13 cellular contexts compared by ENCODE assay signal in the genomic region with DNA sequence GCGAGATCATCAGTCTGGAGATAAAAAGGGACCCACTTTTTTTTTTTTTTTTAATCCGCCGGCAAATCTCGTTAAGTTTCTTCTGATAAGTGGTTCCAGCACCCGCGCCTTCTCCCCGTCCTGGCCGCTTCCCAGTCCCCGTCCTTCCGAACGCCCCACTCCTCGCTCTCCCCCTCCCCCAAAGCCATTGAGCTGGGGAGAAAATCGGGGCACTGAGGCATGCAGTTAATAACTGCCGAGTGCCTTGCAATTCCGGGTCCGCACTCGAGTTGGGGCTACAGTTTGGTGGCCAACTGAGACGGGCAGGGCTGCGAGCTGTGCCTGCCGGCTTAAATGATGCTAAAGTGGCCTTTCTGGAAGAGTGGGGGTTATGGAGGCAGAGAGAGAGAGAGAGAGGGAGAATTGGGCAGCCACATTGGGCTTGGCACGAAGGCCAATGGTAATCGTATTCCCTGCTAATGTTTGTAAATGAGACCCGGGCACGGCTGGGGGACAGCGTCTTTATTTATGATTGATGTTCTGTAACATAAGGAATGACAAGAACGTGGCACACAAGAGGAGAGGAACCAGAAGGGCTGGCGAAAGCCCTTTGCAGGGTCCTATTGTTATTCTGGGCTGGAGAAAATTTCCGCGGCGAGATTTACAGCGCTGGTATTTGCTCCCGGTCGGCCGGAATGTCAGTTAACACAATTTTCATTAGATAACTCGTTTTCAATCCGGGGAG. TPM values are rescaled to one million over a fixed set of nuclear protein-coding genes. Genes with fewer than 3 reads are reported as not detected.
DNase-seq lines count a peak whose midpoint lies in the region; ATAC-seq and TF ChIP-seq lines count a peak whose summit lies in the region.
"Had no signal": no experiment of that assay in that cellular context is flagged by ENCODE, and none has a peak within 500 bp of the region (broad histone marks: within the 10 kb centered on the region; RNA-seq: fewer than 3 reads in every experiment).

No MANE protein-coding gene starts in this region.

- H3K27me3 ChIP-seq in neural cell (ENCODE audit: insufficient read depth, low read depth, low read length) = peaks cover 16% of the 10 kb centered on the region
- peaks cover 7% of the 10 kb centered on the region; the same call in 1 of the 2 replicates for H3K27me3 ChIP-seq in SJCRH30

- H3K27ac ChIP-seq in neural cell (ENCODE audit: low read length) (peak overlapping the region; percentile 19), SJCRH30 (no peak overlapping the region)

- POLR2A ChIA-PET in activated CD4-positive, alpha-beta T cell treated with anti-CD3 and anti-CD28 coated beads, Interleukin-2, amount 10 ng/mL, durations not matched to agents 7 days and 5 days (lab: Charles Lee) = no interaction called here

- no peak overlapping the region for H3K27ac Mint-ChIP-seq in activated CD4-positive, alpha-beta T cell treated with anti-CD3 and anti-CD28 coated beads, Interleukin-2, amount 10 ng/mL, durations not matched to agents 7 days and 5 days
- peak overlapping the region; percentile 77 to 96 (median 95) for H3K27ac Mint-ChIP-seq in brain

- no peaks in the 10 kb centered on the region for H3F3A ChIP-seq in neural cell (ENCODE audit: insufficient read depth, low read length, poor library complexity, severe bottlenecking)

- peaks cover 25% of the 10 kb centered on the region for H3K79me2 ChIP-seq in neural cell (replicated peaks; ENCODE audit: insufficient read depth, low read length)

- H3K36me3 ChIP-seq in neural cell (ENCODE audit: insufficient read depth, low read length) (no peaks in the 10 kb centered on the region), SJCRH30 (no peaks in the 10 kb centered on the region)

- H3K9me3 Mint-ChIP-seq in activated CD4-positive, alpha-beta T cell treated with anti-CD3 and anti-CD28 coated beads, Interleukin-2, amount 10 ng/mL, durations not matched to agents 7 days and 5 days = no peaks in the 10 kb centered on the region
- no peaks in the 10 kb centered on the region for H3K9me3 Mint-ChIP-seq in brain
- H3K9me3 Mint-ChIP-seq: T-helper 1 cell treated with Interleukin-12 subunit alpha and Interleukin-12 subunit beta and Interleukin-4 antibody, amounts not matched to agents 30 μg/mL and 1 μg/mL, for 36 hours had no signal

- H3K9ac ChIP-seq in neural cell (ENCODE audit: low read length) = peak overlapping the region; percentile 53

- DNase-seq in activated CD4-positive, alpha-beta T cell treated with anti-CD3 and anti-CD28 coated beads, Interleukin-2, amount 10 ng/mL, durations not matched to agents 7 days and 5 days = no peak
- DNase-seq in activated CD4-positive, alpha-beta T cell treated with anti-CD3 and anti-CD28 coated beads for 4 hours = no peak
- DNase-seq in NCI-H2227 (lab: John Stamatoyannopoulos, UW; ENCODE audit: unreplicated experiment) = peak; percentile 51
- no peak for DNase-seq in SJCRH30
- DNase-seq: activated gamma-delta T cell, KG1 had no signal

- H4K20me1 ChIP-seq in neural cell (ENCODE audit: insufficient read depth) = no peaks in the 10 kb centered on the region

- peak overlapping the region; percentile 72 for H3K4me3 ChIP-seq in neural cell (ENCODE audit: low read length)
- no peak overlapping the region for H3K4me3 ChIP-seq in SJCRH30

- H3K9me3 ChIP-seq in neural cell (ENCODE audit: low read length) (no peaks in the 10 kb centered on the region), SJCRH30 (replicated peaks) (no peaks in the 10 kb centered on the region)

- no peak for TF ChIP-seq EP300 in neural cell (conservative IDR thresholded peaks at IDR 0.05; ENCODE audit: poor library complexity, severe bottlenecking)

- peak in 1 of 2 experiments; percentile 10 for TF ChIP-seq CTCF in brain (conservative IDR thresholded peaks at IDR 0.05)
- peak; percentile 45 for TF ChIP-seq CTCF in neural cell (IDR thresholded peaks at IDR 0.05; ENCODE audit: poor library complexity, severe bottlenecking)

- CTCF ChIA-PET in activated CD4-positive, alpha-beta T cell treated with anti-CD3 and anti-CD28 coated beads, Interleukin-2, amount 10 ng/mL, durations not matched to agents 7 days and 5 days (lab: Charles Lee) = interaction anchor here (0.8 kb wide), 1 partner anchor 8 kb away, joined by 3 read pairs; no protein-coding TSS in a partner anchor

- no peaks in the 10 kb centered on the region for H3K36me3 Mint-ChIP-seq in activated CD4-positive, alpha-beta T cell treated with anti-CD3 and anti-CD28 coated beads, Interleukin-2, amount 10 ng/mL, durations not matched to agents 7 days and 5 days (ENCODE audit: low read depth)
- H3K36me3 Mint-ChIP-seq in brain = no peaks in the 10 kb centered on the region

- peaks cover 13% of the 10 kb centered on the region for H3K4me1 Mint-ChIP-seq in activated CD4-positive, alpha-beta T cell treated with anti-CD3 and anti-CD28 coated beads, Interleukin-2, amount 10 ng/mL, durations not matched to agents 7 days and 5 days
- H3K4me1 Mint-ChIP-seq in brain = peaks cover 58% of the 10 kb centered on the region

- peak; percentile 41 for TF ChIP-seq RAD21 in neural cell (conservative IDR thresholded peaks at IDR 0.05)

- peak overlapping the region; percentile 52 for H3K4me3 Mint-ChIP-seq in activated CD4-positive, alpha-beta T cell treated with anti-CD3 and anti-CD28 coated beads, Interleukin-2, amount 10 ng/mL, durations not matched to agents 7 days and 5 days
- peak overlapping the region; percentile 86 to 98 (median 88) for H3K4me3 Mint-ChIP-seq in brain

- H3K4me2 ChIP-seq in neural cell (ENCODE audit: low read length) = peak overlapping the region; percentile 92

- no peaks in the 10 kb centered on the region for H3K4me1 ChIP-seq in SJCRH30

- H3K9me2 ChIP-seq in neural cell (ENCODE audit: insufficient read depth, low read length) = no peaks in the 10 kb centered on the region

- H3K27me3 Mint-ChIP-seq in activated CD4-positive, alpha-beta T cell treated with anti-CD3 and anti-CD28 coated beads, Interleukin-2, amount 10 ng/mL, durations not matched to agents 7 days and 5 days = peaks cover 70% of the 10 kb centered on the region
- peaks cover 28% of the 10 kb centered on the region for H3K27me3 Mint-ChIP-seq in brain

- ATAC-seq in HG02981 (IDR thresholded peaks at IDR 0.05; ENCODE audit: unreplicated experiment) (no peak), GM18511 (IDR thresholded peaks at IDR 0.05; ENCODE audit: unreplicated experiment) (no peak)

- H2AFZ ChIP-seq in neural cell (ENCODE audit: low read depth, low read length) = no peak overlapping the region

TF ChIP-seq in neural cell, 6 proteins besides CTCF, POLR2A, EP300 and RAD21:
- TF ChIP-seq, protein P1, sequence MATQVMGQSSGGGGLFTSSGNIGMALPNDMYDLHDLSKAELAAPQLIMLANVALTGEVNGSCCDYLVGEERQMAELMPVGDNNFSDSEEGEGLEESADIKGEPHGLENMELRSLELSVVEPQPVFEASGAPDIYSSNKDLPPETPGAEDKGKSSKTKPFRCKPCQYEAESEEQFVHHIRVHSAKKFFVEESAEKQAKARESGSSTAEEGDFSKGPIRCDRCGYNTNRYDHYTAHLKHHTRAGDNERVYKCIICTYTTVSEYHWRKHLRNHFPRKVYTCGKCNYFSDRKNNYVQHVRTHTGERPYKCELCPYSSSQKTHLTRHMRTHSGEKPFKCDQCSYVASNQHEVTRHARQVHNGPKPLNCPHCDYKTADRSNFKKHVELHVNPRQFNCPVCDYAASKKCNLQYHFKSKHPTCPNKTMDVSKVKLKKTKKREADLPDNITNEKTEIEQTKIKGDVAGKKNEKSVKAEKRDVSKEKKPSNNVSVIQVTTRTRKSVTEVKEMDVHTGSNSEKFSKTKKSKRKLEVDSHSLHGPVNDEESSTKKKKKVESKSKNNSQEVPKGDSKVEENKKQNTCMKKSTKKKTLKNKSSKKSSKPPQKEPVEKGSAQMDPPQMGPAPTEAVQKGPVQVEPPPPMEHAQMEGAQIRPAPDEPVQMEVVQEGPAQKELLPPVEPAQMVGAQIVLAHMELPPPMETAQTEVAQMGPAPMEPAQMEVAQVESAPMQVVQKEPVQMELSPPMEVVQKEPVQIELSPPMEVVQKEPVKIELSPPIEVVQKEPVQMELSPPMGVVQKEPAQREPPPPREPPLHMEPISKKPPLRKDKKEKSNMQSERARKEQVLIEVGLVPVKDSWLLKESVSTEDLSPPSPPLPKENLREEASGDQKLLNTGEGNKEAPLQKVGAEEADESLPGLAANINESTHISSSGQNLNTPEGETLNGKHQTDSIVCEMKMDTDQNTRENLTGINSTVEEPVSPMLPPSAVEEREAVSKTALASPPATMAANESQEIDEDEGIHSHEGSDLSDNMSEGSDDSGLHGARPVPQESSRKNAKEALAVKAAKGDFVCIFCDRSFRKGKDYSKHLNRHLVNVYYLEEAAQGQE (IDR thresholded peaks at IDR 0.05; ENCODE audit: borderline replicate concordance) = no peak
- TF ChIP-seq EZH2 (IDR thresholded peaks at IDR 0.05; ENCODE audit: borderline replicate concordance, insufficient read depth, low read length, poor library complexity, severe bottlenecking) (no peak), SMC3 (conservative IDR thresholded peaks at IDR 0.05; ENCODE audit: poor library complexity) (no peak), TAF1 (IDR thresholded peaks at IDR 0.05; ENCODE audit: low read depth) (no peak), POLR2AphosphoS5 (IDR thresholded peaks at IDR 0.05) (no peak), MXI1 (conservative IDR thresholded peaks at IDR 0.05; ENCODE audit: poor library complexity, severe bottlenecking) (no peak)

RNA-seq across cellular contexts. Expression of gene CUX2, which starts 1.8 kb away (rescaled TPM):
- total RNA-seq in activated CD4-positive, alpha-beta T cell treated with anti-CD3 and anti-CD28 coated beads, Interleukin-2, amount 10 ng/mL, durations not matched to agents 7 days and 5 days = under 1 TPM; 0.89 to 0.98 TPM
- polyA plus RNA-seq in brain (ENCODE audit: insufficient read depth, low read depth, low replicate concordance) = 6.0 TPM
- polyA plus RNA-seq in neural cell = 2.3 and 3.3 TPM in 2 replicates
- 9.3 and 9.7 TPM in 2 replicates for polyA minus RNA-seq in neural cell
- total RNA-seq in SJCRH30 (2014; rRNA removed; shearing (Covaris generic)) = 0.03 TPM in 1 of 2 replicates, not detected in the other
- total RNA-seq: kidney epithelial cell, pulmonary artery endothelial cell had no signal
